Comparison of ENCODE assay signal across 16 cellular contexts in genomic region chr1:167227934-167228378, GRCh38. TPM values are rescaled to one million over a fixed set of nuclear protein-coding genes. Genes with fewer than 3 reads are reported as not detected.
DNase-seq lines count a peak whose midpoint lies in the region; FAIRE-seq and TF ChIP-seq lines count a peak whose summit lies in the region.
"Had no signal": no experiment of that assay in that cellular context is flagged by ENCODE, and none has a peak within 500 bp of the region (broad histone marks: within the 10 kb centered on the region; RNA-seq: fewer than 3 reads in every experiment).

No MANE protein-coding gene starts in this region.

- H3K4ac ChIP-seq in H1 (replicated peaks; ENCODE audit: insufficient read length, low read depth, low read length): no peak overlapping the region

- CTCF ChIA-PET in H1 (lab: Charles Lee; ENCODE audit: partially characterized antibody): interaction anchor here (1.8 kb wide), 1 partner anchor 169 kb away, joined by 7 read pairs; no protein-coding TSS in a partner anchor

- POLR2A ChIA-PET in H1 (lab: Charles Lee; ENCODE audit: partially characterized antibody): interaction anchor here (1.5 kb wide), 1 partner anchor 33 kb away, joined by 5 read pairs; no protein-coding TSS in a partner anchor

- TF ChIP-seq POLR2A in H1 (IDR thresholded peaks at IDR 0.05; ENCODE audit: control extremely low read depth in 1 of 2, low read depth in 2 of 2, low read length in 2 of 2): no peak

- peaks cover 52 to 100% of the 10 kb centered on the region in 2 experiments for H3K79me2 ChIP-seq in H1 (ENCODE audit: control insufficient read depth in 1 of 2, insufficient read depth in 2 of 2, low read length in 2 of 2)

- no peak overlapping the region for H3K23ac ChIP-seq in H1 (ENCODE audit: insufficient read length)

- H2BK12ac ChIP-seq in H1 (ENCODE audit: low read depth, low read length): no peak overlapping the region

- TF ChIP-seq CTCF in H1 (IDR thresholded peaks at IDR 0.05; ENCODE audit: control extremely low read depth in 1 of 3, insufficient read depth in 1 of 3, low read depth in 1 of 3, low read length in 3 of 3): no peak
- no peak for TF ChIP-seq CTCF in neutrophil (IDR thresholded peaks at IDR 0.05)

- no peak overlapping the region for H2AFZ ChIP-seq in H1 (ENCODE audit: low read length)

- H3K18ac ChIP-seq in H1 (ENCODE audit: extremely low read depth, low read length): no peak overlapping the region

- no peak overlapping the region for H2AK5ac ChIP-seq in H1 (ENCODE audit: low read depth, low read length)

- H4K5ac ChIP-seq in H1 (ENCODE audit: insufficient read length, low read depth, low read length): no peak overlapping the region

- peaks cover 9 to 20% of the 10 kb centered on the region in 2 experiments for H4K20me1 ChIP-seq in H1 (replicated peaks in 1 of 2; ENCODE audit: control insufficient read depth in 1 of 2, insufficient read depth in 2 of 2, low read length in 2 of 2)

- no peak overlapping the region for H2BK5ac ChIP-seq in H1 (ENCODE audit: low read depth, low read length)

- DNase-seq in OCI-M1 (lab: John Stamatoyannopoulos, UW): peak; percentile 77
- no peak for DNase-seq in H1 (ENCODE audit: low read depth in 1 of 2, low spot score in 2 of 2)
- no peak for DNase-seq in medulla oblongata (ENCODE audit: extremely low spot score)
- no peak for DNase-seq in cortex of kidney (lab: John Stamatoyannopoulos, UW)
- no peak for DNase-seq in NCI-H2107 treated with DMSO at 0.1 percent for 48 hours (lab: John Stamatoyannopoulos, UW; ENCODE audit: unreplicated experiment)
- DNase-seq: activated CD8-positive, alpha-beta memory T cell treated with anti-CD3 and anti-CD28 coated beads, Interleukin-2, amount 10 ng/mL, durations not matched to agents 7 days and 5 days; activated naive CD4-positive, alpha-beta T cell treated with anti-CD3 and anti-CD28 coated beads, Interleukin-2, amount 50 U/mL, for 16 hours; CD4-positive, CD25-positive, alpha-beta regulatory T cell; central memory CD4-positive, alpha-beta T cell; HCEC 1CT; hippocampal formation; NCI-H146; NCI-H69; SHP77 had no signal

- no peak overlapping the region for H2BK15ac ChIP-seq in H1 (ENCODE audit: low read length)

- FAIRE-seq in H1 (lab: Jason Lieb, UNC): peak; percentile 13

- H3K36me3 ChIP-seq in HUES48 (ENCODE audit: control insufficient read depth, insufficient read depth, low read length): no peaks in the 10 kb centered on the region
- H3K36me3 ChIP-seq in H1 (ENCODE audit: control insufficient read depth in 2 of 4, insufficient read depth in 4 of 4, low read length in 3 of 4): no peaks in the 10 kb centered on the region
- H3K36me3 ChIP-seq in neutrophil: no peaks in the 10 kb centered on the region

- no peak overlapping the region for H3K56ac ChIP-seq in H1 (replicated peaks; ENCODE audit: insufficient read length, low read depth, low read length)

- H3K23me2 ChIP-seq in H1 (ENCODE audit: low read depth, low read length): no peaks in the 10 kb centered on the region; the same call in 1 of the 2 replicates

- H3K4me1 ChIP-seq in HUES48 (ENCODE audit: control insufficient read depth, insufficient read depth, low read length): peaks cover 88% of the 10 kb centered on the region
- H3K4me1 ChIP-seq in H1 (replicated peaks in 1 of 4; ENCODE audit: control insufficient read depth in 3 of 4, insufficient read depth in 4 of 4, low read length in 3 of 4): peaks cover 0 to 42% (median 11%) of the 10 kb centered on the region in 4 experiments; a peak in 6 of 7 replicates
- peaks cover 43 to 44% of the 10 kb centered on the region in 2 experiments for H3K4me1 ChIP-seq in neutrophil (ENCODE audit: control insufficient read depth in 1 of 2, insufficient read depth in 1 of 2, low read depth in 1 of 2, low read length in 1 of 2)

- H2BK120ac ChIP-seq in H1 (replicated peaks; ENCODE audit: low read depth, low read length): no peak overlapping the region

- no peak overlapping the region for H2BK20ac ChIP-seq in H1 (ENCODE audit: low read length)

- no peak for TF ChIP-seq RAD21 in H1 (IDR thresholded peaks at IDR 0.05 in 1 of 2, conservative IDR thresholded peaks at IDR 0.05 in 1 of 2; ENCODE audit: low read depth in 2 of 2, low read length in 2 of 2)

- no peak overlapping the region for H4K91ac ChIP-seq in H1 (replicated peaks; ENCODE audit: insufficient read length, low read length)

- peak overlapping the region; percentile 27 to 42; a peak in 2 of 4 replicates for H3K4me2 ChIP-seq in H1 (ENCODE audit: insufficient read depth in 1 of 2, low read depth in 2 of 2, low read length in 2 of 2)

- H3K79me1 ChIP-seq in H1 (ENCODE audit: low read depth, low read length): no peaks in the 10 kb centered on the region

- H3K27ac ChIP-seq in HUES48 (ENCODE audit: low read depth, low read length) (peak overlapping the region; percentile 56), H1 (ENCODE audit: low read depth, low read length) (no peak overlapping the region), neutrophil (peak overlapping the region; percentile 85)

- TF ChIP-seq EP300 in H1 (IDR thresholded peaks at IDR 0.05; ENCODE audit: borderline replicate concordance in 1 of 2, low read depth in 2 of 2, low read length in 2 of 2): no peak

- no peak overlapping the region for H4K8ac ChIP-seq in H1 (ENCODE audit: extremely low read depth, insufficient read depth, low read length)

- no peak overlapping the region for H3K9ac ChIP-seq in HUES48 (ENCODE audit: low read depth, low read length)
- H3K9ac ChIP-seq in H1 (replicated peaks in 1 of 4; ENCODE audit: extremely low read depth in 1 of 4, low read depth in 3 of 4, low read length in 3 of 4): no peak overlapping the region

- H3K9me3 ChIP-seq in HUES48 (ENCODE audit: control insufficient read depth, insufficient read depth, low read length) (no peaks in the 10 kb centered on the region), H1 (ENCODE audit: insufficient read depth in 2 of 2, low read depth in 1 of 2, low read length in 1 of 2) (no peaks in the 10 kb centered on the region), neutrophil (no peaks in the 10 kb centered on the region)

- 15% methylated on average over 2 of the region's 2 CpGs; no CpG with 5 or more reads in 1 of the 2 experiments for WGBS in H1 (ENCODE audit: extremely low coverage in 1 of 2, insufficient coverage in 1 of 2, insufficient read length in 1 of 2, insufficient replicate concordance in 2 of 2, low coverage in 1 of 2, low lambda C conversion rate in 2 of 2, missing lambda C conversion rate in 1 of 2), 2 experiments

- no peaks in the 10 kb centered on the region for H3K27me3 ChIP-seq in HUES48 (ENCODE audit: control insufficient read depth, insufficient read depth, low read length)
- no peaks in the 10 kb centered on the region for H3K27me3 ChIP-seq in H1 (replicated peaks in 1 of 4; ENCODE audit: control insufficient read depth in 3 of 4, extremely low read depth in 1 of 4, insufficient read depth in 3 of 4, low read length in 3 of 4)
- H3K27me3 ChIP-seq in neutrophil: no peaks in the 10 kb centered on the region

- H3K4me3 ChIP-seq in HUES48 (ENCODE audit: low read depth, low read length) (peak overlapping the region; percentile 24), H1 (ENCODE audit: extremely low read depth in 1 of 4, insufficient read depth in 2 of 4, low read depth in 3 of 4, low read length in 4 of 4) (peak overlapping the region in 1 of 4 experiments; percentile 10; a peak in 2 of 8 replicates), neutrophil (ENCODE audit: low read depth in 1 of 2, low read length in 1 of 2) (no peak overlapping the region)

- no peak overlapping the region for H3K14ac ChIP-seq in H1 (ENCODE audit: insufficient read length)

TF ChIP-seq in H1, 55 proteins besides CTCF, POLR2A, EP300 and RAD21 (continues in another document):
- no peak for TF ChIP-seq TAF1 (IDR thresholded peaks at IDR 0.05; ENCODE audit: low read depth, low read length)
- TF ChIP-seq YY1 (IDR thresholded peaks at IDR 0.05; ENCODE audit: low read depth, low read length): no peak
- no peak for TF ChIP-seq CREB1 (IDR thresholded peaks at IDR 0.05)
- TF ChIP-seq SIRT6 (IDR thresholded peaks at IDR 0.05; ENCODE audit: low read length): no peak
- no peak for TF ChIP-seq ZNF274 (IDR thresholded peaks at IDR 0.05; ENCODE audit: borderline replicate concordance, extremely low read depth, low read length)
- no peak for TF ChIP-seq KDM5A (IDR thresholded peaks at IDR 0.05; ENCODE audit: low read length)
- TF ChIP-seq TEAD4 (IDR thresholded peaks at IDR 0.05; ENCODE audit: low read depth, low read length): no peak
- TF ChIP-seq TCF12 (IDR thresholded peaks at IDR 0.05; ENCODE audit: low read depth, low read length): no peak

RNA-seq across cellular contexts. Expression of gene POU2F1, which starts 7.3 kb away (rescaled TPM):
- 55.1 and 57.2 TPM in 2 replicates for total RNA-seq in H1 (2021; fragmentation: NEBNext Ultra II Directional; extraction: Animal tissue kit (Norgen Biotek cat#: 25700))
- polyA plus RNA-seq in H1 (2011; rRNA removed): 36.2 and 37.0 TPM in 2 replicates
- polyA plus RNA-seq in H1 (2011; cell fraction: cytosol; rRNA removed): 24.6 TPM
- 87.2 TPM for polyA plus RNA-seq in H1 (2011; cell fraction: nucleus; rRNA removed)
- polyA plus RNA-seq in H1 (2012, experiment 1 of 2): 15.4 to 21.5 TPM (median 17.3 TPM) in 4 replicates
- polyA plus RNA-seq in H1 (2012, experiment 2 of 2): 1.7 TPM
- 26.5 TPM for polyA plus RNA-seq in H1 (2013, experiment 1 of 2)
- 21.6 TPM for polyA plus RNA-seq in H1 (2013, experiment 2 of 2)
- 151 and 160 TPM in 2 replicates for polyA minus RNA-seq in H1 (2011; rRNA and poly(A)+ RNA removed)
- 30.0 TPM for polyA minus RNA-seq in H1 (2011; cell fraction: cytosol; rRNA and poly(A)+ RNA removed)
- polyA minus RNA-seq in H1 (2011; cell fraction: nucleus; rRNA and poly(A)+ RNA removed): 113 TPM
